In the genomic region with DNA sequence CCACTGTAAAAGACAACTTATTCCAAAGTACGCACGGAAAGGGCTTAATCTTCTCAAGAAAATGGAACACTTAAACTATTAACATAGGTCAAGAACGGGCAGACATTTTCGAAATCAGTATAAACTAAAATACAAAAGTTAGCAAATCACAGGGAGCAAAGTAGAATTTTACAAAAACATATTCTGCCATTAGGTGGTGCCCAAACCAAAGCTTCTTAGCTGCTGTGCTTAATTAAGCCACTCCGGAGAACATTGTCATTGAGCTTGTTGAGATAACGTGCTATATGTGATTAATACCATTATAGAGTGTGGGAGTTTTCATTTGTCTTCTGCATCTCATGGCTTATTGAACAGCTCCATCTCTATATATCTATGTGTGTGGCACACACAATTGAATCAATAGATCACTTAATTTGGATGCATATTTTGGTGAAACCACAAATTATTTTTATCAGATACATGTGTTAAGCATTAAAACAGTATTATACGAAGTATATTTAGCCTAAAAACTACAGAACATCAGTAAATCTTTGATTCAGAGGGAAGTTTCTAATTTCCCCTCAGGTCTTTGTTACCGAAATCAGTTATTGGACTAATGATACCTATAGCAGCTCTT, we compare ENCODE assay signal across 8 cellular contexts. TPM values are rescaled to one million over a fixed set of nuclear protein-coding genes. Genes with fewer than 3 reads are reported as not detected.
A peak's percentile ranks its signal among the peaks of the same experiment; 100 is the strongest.
DNase-seq lines count a peak whose midpoint lies in the region; TF ChIP-seq lines count a peak whose summit lies in the region.

No MANE protein-coding gene starts in this region.

- no peak overlapping the region for H3K4ac ChIP-seq in mesendoderm (ENCODE audit: low read depth, low read length)

- H2BK120ac ChIP-seq in mesendoderm (ENCODE audit: low read depth, low read length): no peak overlapping the region

- H3K79me2 ChIP-seq in mesendoderm (ENCODE audit: control insufficient read depth, insufficient read depth, low read length): no peaks in the 10 kb centered on the region

- H2BK5ac ChIP-seq in mesendoderm (ENCODE audit: low read length): no peak overlapping the region

- H3K4me2 ChIP-seq in mesendoderm (ENCODE audit: low read length): no peak overlapping the region

- H3K27me3 ChIP-seq in mesendoderm (ENCODE audit: insufficient read depth, low read length, poor library complexity): no peaks in the 10 kb centered on the region

- H3K79me1 ChIP-seq in mesendoderm (ENCODE audit: low read length): no peaks in the 10 kb centered on the region

- POLR2A ChIA-PET in AG04449 (lab: Yijun Ruan, JAX): no interaction called here

- no peak overlapping the region for H3K18ac ChIP-seq in mesendoderm (ENCODE audit: low read length)

- TF ChIP-seq CTCF in AG04449 (IDR thresholded peaks at IDR 0.05; ENCODE audit: insufficient read depth, low read length, missing control alignments) (peak; percentile 44), GM12864 (IDR thresholded peaks at IDR 0.05; ENCODE audit: low read depth, low read length, missing control alignments) (peak; percentile 38), GM20000 (IDR thresholded peaks at IDR 0.05; ENCODE audit: extremely low read depth, missing control alignments) (no peak), lower leg skin (IDR thresholded peaks at IDR 0.05) (no peak)

- H2BK15ac ChIP-seq in mesendoderm (replicated peaks; ENCODE audit: low read depth): no peak overlapping the region

- TF ChIP-seq POLR2A in lower leg skin (IDR thresholded peaks at IDR 0.05): no peak

- no peak overlapping the region for H3K27ac ChIP-seq in mesendoderm (ENCODE audit: low read depth, low read length)

- H3K4me3 ChIP-seq in AG04449 (ENCODE audit: low read depth, low read length): no peak overlapping the region
- H3K4me3 ChIP-seq in GM12864 (ENCODE audit: low read depth, low read length): no peak overlapping the region
- no peak overlapping the region for H3K4me3 ChIP-seq in mesendoderm (ENCODE audit: low read length)
- H3K4me3 ChIP-seq in lower leg skin (ENCODE audit: low read depth, poor library complexity, severe bottlenecking): no peak overlapping the region

- no peak overlapping the region for H4K8ac ChIP-seq in mesendoderm (ENCODE audit: low read depth, low read length)

- no peaks in the 10 kb centered on the region for H3K4me1 ChIP-seq in mesendoderm (ENCODE audit: control insufficient read depth, low read depth, low read length)

- H4K5ac ChIP-seq in mesendoderm (ENCODE audit: low read length): no peak overlapping the region

- H3K9ac ChIP-seq in mesendoderm (ENCODE audit: low read length): no peak overlapping the region

- H2AK5ac ChIP-seq in mesendoderm (ENCODE audit: low read length): no peak overlapping the region

- intact Hi-C loops in lower leg skin (cut with DNase I; ENCODE audit: low total_unique reads): no loop called here

- CTCF ChIA-PET in AG04449 (lab: Yijun Ruan, JAX): interaction anchor here (0.6 to 5.5 kb wide), 23 partner anchors 8 to 739 kb away, joined by 3 to 55 read pairs (median 3); a partner anchor contains a TSS

- no peak overlapping the region for H3K23ac ChIP-seq in mesendoderm (ENCODE audit: low read length)

- H3K56ac ChIP-seq in mesendoderm (ENCODE audit: low read length): no peak overlapping the region

- DNase-seq in AG04449 (ENCODE audit: low read depth, low spot score) (no peak), GM12864 (ENCODE audit: low read depth) (no peak), NCI-H82 (lab: John Stamatoyannopoulos, UW) (peak; percentile 74), dermis microvascular lymphatic vessel endothelial cell (ENCODE audit: low read depth in 2 of 2) (peak; percentile 21 to 46), mesendoderm (peak; percentile 53), GM20000 (ENCODE audit: low spot score) (no peak), lower leg skin (ENCODE audit: low spot score in 2 of 2) (no peak)
- DNase-seq in activated CD8-positive, alpha-beta memory T cell treated with anti-CD3 and anti-CD28 coated beads, Interleukin-2, amount 50 U/mL, for 48 hours: no peak

- H3K36me3 ChIP-seq in mesendoderm (ENCODE audit: control insufficient read depth, insufficient read depth, low read length): no peaks in the 10 kb centered on the region

- WGBS in mesendoderm (ENCODE audit: extremely low coverage, insufficient coverage, low lambda C conversion rate): no CpG with 5 or more reads among the region's 8 CpGs
- 46 to 47% methylated on average over 8 of the region's 8 CpGs for WGBS in lower leg skin, 2 donors

RNA-seq across cellular contexts. Expression of a gene that starts 23.4 kb away (rescaled TPM):
- total RNA-seq in dermis microvascular lymphatic vessel endothelial cell: 10.3 and 11.3 TPM in 2 replicates
- polyA plus RNA-seq in mesendoderm (2013, experiment 1 of 2): 52.4 TPM
- polyA plus RNA-seq in mesendoderm (2013, experiment 2 of 2): 54.1 TPM
- total RNA-seq in lower leg skin: 10 to 100 TPM; 11.1 to 21.1 (median 16.9) TPM

RNA-seq across cellular contexts. Expression of a gene that starts 43.8 kb away (rescaled TPM):
- total RNA-seq in dermis microvascular lymphatic vessel endothelial cell: not detected in 2 replicates
- 0.01 TPM for polyA plus RNA-seq in mesendoderm (2013, experiment 1 of 2)
- polyA plus RNA-seq in mesendoderm (2013, experiment 2 of 2): 0.03 TPM
- not detected for total RNA-seq in lower leg skin

Comparison
In these comparisons a context has a peak if more than half of its experiments do, and no peak if none do; other contexts are left out.
1. DNase-seq: peak in NCI-H82 (single experiment), dermis microvascular lymphatic vessel endothelial cell (2 of 2) and mesendoderm (single experiment); none in AG04449 (single experiment), GM12864 (single experiment), GM20000 (single experiment), activated CD8-positive, alpha-beta memory T cell treated with anti-CD3 and anti-CD28 coated beads, Interleukin-2, amount 50 U/mL, for 48 hours (single experiment) and lower leg skin (0 of 2).
2. CTCF ChIP-seq: peak in AG04449 (single experiment) and GM12864 (single experiment); none in GM20000 (single experiment) and lower leg skin (0 of 3).